Comparison of ENCODE assay signal across 9 cellular contexts in the genomic region with DNA sequence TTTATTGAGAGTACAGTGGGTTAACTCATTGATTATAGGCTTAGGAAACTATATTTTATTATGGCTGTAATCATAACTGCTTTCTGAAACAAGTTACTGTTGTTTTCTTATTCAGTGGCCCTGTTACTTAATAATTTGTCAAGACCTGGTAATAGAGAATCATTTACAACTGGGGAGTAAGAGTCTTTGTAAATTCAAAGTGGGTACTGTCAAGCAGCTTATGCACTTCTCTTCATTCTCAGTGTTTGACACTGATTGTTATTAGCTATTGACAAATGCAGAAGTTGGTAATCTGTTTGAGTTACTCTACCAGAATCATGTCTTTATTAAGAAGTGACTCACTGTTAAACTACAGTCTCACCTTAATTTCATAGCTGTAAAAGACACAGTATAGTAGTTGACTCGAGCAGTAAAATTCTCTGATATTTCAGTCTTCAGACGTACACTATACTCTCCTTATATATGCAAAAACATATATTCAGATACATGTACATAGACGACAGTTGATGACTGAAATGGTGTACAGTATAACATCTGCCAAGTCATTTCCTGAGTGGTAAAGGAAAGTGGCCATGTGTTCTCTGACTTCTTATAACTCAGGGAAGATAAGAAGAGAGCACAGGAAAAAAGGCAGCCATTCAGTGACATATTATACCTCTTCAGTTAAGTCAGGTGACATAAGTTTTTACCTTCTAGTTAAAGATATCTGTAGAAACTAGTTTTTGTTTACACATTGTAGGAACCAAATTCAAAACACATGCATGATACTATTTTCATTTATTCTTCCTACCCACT. TPM values are rescaled to one million over a fixed set of nuclear protein-coding genes. Genes with fewer than 3 reads are reported as not detected.
A peak's percentile ranks its signal among the peaks of the same experiment; 100 is the strongest.
DNase-seq lines count a peak whose midpoint lies in the region; ATAC-seq and TF ChIP-seq lines count a peak whose summit lies in the region.
"Had no signal": no experiment of that assay in that cellular context is flagged by ENCODE, and none has a peak within 500 bp of the region (broad histone marks: within the 10 kb centered on the region; RNA-seq: fewer than 3 reads in every experiment).

No MANE protein-coding gene starts in this region.

- no peak overlapping the region for H3K4me3 ChIP-seq in CD8-positive, alpha-beta T cell (ENCODE audit: low read depth, low read length)
- H3K4me3 ChIP-seq in brain microvascular endothelial cell (ENCODE audit: low read depth, low read length) (no peak overlapping the region), sigmoid colon (no peak overlapping the region), left lung (no peak overlapping the region)

- POLR2A ChIA-PET in CD8-positive, alpha-beta T cell (lab: Charles Lee) = interaction anchor here (0.6 kb wide), 1 partner anchor 56 kb away, joined by 3 read pairs; no protein-coding TSS in a partner anchor

- H3K4me1 Mint-ChIP-seq in CD8-positive, alpha-beta T cell (ENCODE audit: low read depth) = peaks cover 30% of the 10 kb centered on the region
- H3K4me1 Mint-ChIP-seq in IgD-negative memory B cell = peaks cover 8 to 28% (median 13%) of the 10 kb centered on the region in 3 donors

- H3K27me3 ChIP-seq in CD8-positive, alpha-beta T cell (ENCODE audit: insufficient read depth, low read length) = no peaks in the 10 kb centered on the region
- H3K27me3 ChIP-seq in brain microvascular endothelial cell (replicated peaks) (no peaks in the 10 kb centered on the region), sigmoid colon (no peaks in the 10 kb centered on the region), left lung (no peaks in the 10 kb centered on the region)

- H3K4me3 Mint-ChIP-seq in CD8-positive, alpha-beta T cell = no peak overlapping the region
- H3K4me3 Mint-ChIP-seq in IgD-negative memory B cell = no peak overlapping the region

- no peaks in the 10 kb centered on the region for H3K9me3 ChIP-seq in CD8-positive, alpha-beta T cell (ENCODE audit: low read length)
- H3K9me3 ChIP-seq in sigmoid colon (no peaks in the 10 kb centered on the region), left lung (no peaks in the 10 kb centered on the region)

- peaks cover 14% of the 10 kb centered on the region for H3K4me1 ChIP-seq in CD8-positive, alpha-beta T cell (ENCODE audit: insufficient read depth, low read length)
- H3K4me1 ChIP-seq in sigmoid colon = no peaks in the 10 kb centered on the region
- peaks cover 0 to 6% of the 10 kb centered on the region in 2 donors for H3K4me1 ChIP-seq in left lung

- H3K36me3 Mint-ChIP-seq in CD8-positive, alpha-beta T cell = peaks cover 31% of the 10 kb centered on the region
- peaks cover 4% of the 10 kb centered on the region for H3K36me3 Mint-ChIP-seq in IgD-negative memory B cell

- no peak for TF ChIP-seq CTCF in CD8-positive, alpha-beta T cell (IDR thresholded peaks at IDR 0.05)
- TF ChIP-seq CTCF in brain microvascular endothelial cell (IDR thresholded peaks at IDR 0.05; ENCODE audit: low read depth, low read length, missing control alignments) (no peak), sigmoid colon (IDR thresholded peaks at IDR 0.05) (no peak), left lung (IDR thresholded peaks at IDR 0.05) (no peak)

- CTCF ChIA-PET in CD8-positive, alpha-beta T cell (lab: Charles Lee) = no interaction called here

- ATAC-seq in CD8-positive, alpha-beta T cell = peak; percentile 62
- ATAC-seq in GM19452 (IDR thresholded peaks at IDR 0.05; ENCODE audit: unreplicated experiment) (peak; percentile 81), HG03175 (IDR thresholded peaks at IDR 0.05; ENCODE audit: unreplicated experiment) (no peak), left lung (no peak)

- H3K9me3 Mint-ChIP-seq in CD8-positive, alpha-beta T cell = no peaks in the 10 kb centered on the region
- no peaks in the 10 kb centered on the region for H3K9me3 Mint-ChIP-seq in IgD-negative memory B cell

- H3K27ac ChIP-seq in CD8-positive, alpha-beta T cell (ENCODE audit: low read depth, low read length) = no peak overlapping the region
- peak overlapping the region; percentile 42 for H3K27ac ChIP-seq in brain microvascular endothelial cell
- H3K27ac ChIP-seq in sigmoid colon = no peak overlapping the region
- peak overlapping the region in 1 of 2 donors; percentile 76 for H3K27ac ChIP-seq in left lung
- H3K27ac ChIP-seq: VCaP had no signal

- intact Hi-C loops in CD8-positive, alpha-beta T cell (cut with DNase I, micrococcal nuclease) = no loop called here
- intact Hi-C loops in sigmoid colon (cut with DNase I) (no loop called here), left lung (cut with DNase I) (no loop called here)

- DNase-seq in CD8-positive, alpha-beta T cell = no peak
- DNase-seq in brain microvascular endothelial cell (peak; percentile 11), sigmoid colon (no peak), left lung (no peak)
- no peak for DNase-seq in NK-92 treated with Interleukin-12 subunit alpha and Interleukin-12 subunit beta, amount 100 ng/mL, for 24 hours (lab: John Stamatoyannopoulos, UW)

- TF ChIP-seq POLR2A in sigmoid colon (IDR thresholded peaks at IDR 0.05) = no peak

- no peaks in the 10 kb centered on the region for H3K36me3 ChIP-seq in CD8-positive, alpha-beta T cell (ENCODE audit: insufficient read depth, low read length)
- peaks cover 2% of the 10 kb centered on the region for H3K36me3 ChIP-seq in brain microvascular endothelial cell (replicated peaks)
- peaks cover 0 to under 1% (median 0%) of the 10 kb centered on the region in 4 donors for H3K36me3 ChIP-seq in sigmoid colon
- peaks cover 0 to 5% of the 10 kb centered on the region in 2 donors for H3K36me3 ChIP-seq in left lung

- H3K27me3 Mint-ChIP-seq in CD8-positive, alpha-beta T cell (ENCODE audit: low read depth) = no peaks in the 10 kb centered on the region
- H3K27me3 Mint-ChIP-seq in IgD-negative memory B cell = no peaks in the 10 kb centered on the region

- peak overlapping the region; percentile 75 for H3K27ac Mint-ChIP-seq in CD8-positive, alpha-beta T cell
- peak overlapping the region; percentile 59 to 67 (median 64) for H3K27ac Mint-ChIP-seq in IgD-negative memory B cell

- WGBS in sigmoid colon, 2 donors = 46 to 72% methylated on average over 3 of the region's 3 CpGs

- in situ Hi-C loops in brain microvascular endothelial cell (cut with HindIII; ENCODE audit: low pct_ligation_motif_present, low sequenced_read_pairs) = no loop called here

- TF ChIP-seq EP300 in sigmoid colon (IDR thresholded peaks at IDR 0.05) = no peak

RNA-seq across cellular contexts. Expression of gene TTC27, which starts 36.0 kb away (rescaled TPM):
- 10 to 100 TPM in 1 of 2 experiments, 1 to 10 TPM in 1; 9.6 to 12.1 TPM for total RNA-seq in CD8-positive, alpha-beta T cell
- polyA plus RNA-seq in IgD-negative memory B cell (16.0 TPM), sigmoid colon (1 to 10 TPM; 3.0 to 8.9 (median 3.0) TPM)
- total RNA-seq in sigmoid colon (10 to 100 TPM; 14.1 to 22.5 (median 14.5) TPM), left lung (10 to 100 TPM in 1 of 2 donors, 1 to 10 TPM in 1; 9.9 to 12.6 TPM)

Comparison
In these comparisons a context has a peak if more than half of its experiments do, and no peak if none do; other contexts are left out.
1. ATAC-seq: peak in CD8-positive, alpha-beta T cell (single experiment) and GM19452 (single experiment); none in HG03175 (single experiment) and left lung (single experiment).